ENCODE assay signal across 11 cellular contexts in genomic region chr18:63378919-63379638, GRCh38. TPM values are rescaled to one million over a fixed set of nuclear protein-coding genes. Genes with fewer than 3 reads are reported as not detected.
DNase-seq lines count a peak whose midpoint lies in the region; ATAC-seq and TF ChIP-seq lines count a peak whose summit lies in the region.
"Had no signal": no experiment of that assay in that cellular context is flagged by ENCODE, and none has a peak within 500 bp of the region (broad histone marks: within the 10 kb centered on the region; RNA-seq: fewer than 3 reads in every experiment).

No MANE protein-coding gene starts in this region.

- peak overlapping the region; percentile 18 for H3K4me3 ChIP-seq in adipocyte (ENCODE audit: low read length)
- H3K4me3 ChIP-seq: testis had no signal

- H3K36me3 Mint-ChIP-seq in natural killer cell treated with Interleukin-12 subunit alpha and Interleukin-12 subunit beta and Interleukin-15 and Interleukin-18, amount 100 ng/mL, for 72 hours: no peaks in the 10 kb centered on the region
- peaks cover 7% of the 10 kb centered on the region for H3K36me3 Mint-ChIP-seq in natural killer cell

- H3K27ac Mint-ChIP-seq in natural killer cell treated with Interleukin-12 subunit alpha and Interleukin-12 subunit beta and Interleukin-15 and Interleukin-18, amount 100 ng/mL, for 72 hours: peak overlapping the region; percentile 3 to 42
- no peak overlapping the region for H3K27ac Mint-ChIP-seq in natural killer cell
- H3K27ac Mint-ChIP-seq in stimulated activated naive CD8-positive, alpha-beta T cell treated with anti-CD3 and anti-CD28 coated beads, Interleukin-15, amount 100 ng/mL, for 72 hours: peak overlapping the region; percentile 62 to 77

- H3K9ac ChIP-seq in adipocyte (ENCODE audit: low read length): peak overlapping the region; percentile 20

- intact Hi-C loops in natural killer cell (cut with micrococcal nuclease): no loop called here

- H3K36me3 ChIP-seq in adipocyte (ENCODE audit: control insufficient read depth, insufficient read depth, low read length, severe bottlenecking): no peaks in the 10 kb centered on the region

- H3K4me1 ChIP-seq in adipocyte (ENCODE audit: control insufficient read depth, insufficient read depth, low read length): peaks cover 13% of the 10 kb centered on the region
- H3K4me1 ChIP-seq: testis had no signal

- H3K4me1 Mint-ChIP-seq in natural killer cell treated with Interleukin-12 subunit alpha and Interleukin-12 subunit beta and Interleukin-15 and Interleukin-18, amount 100 ng/mL, for 72 hours (ENCODE audit: low read depth in 2 of 2): peaks cover 13 to 14% of the 10 kb centered on the region in 2 donors
- H3K4me1 Mint-ChIP-seq in natural killer cell: peaks cover 7 to 9% of the 10 kb centered on the region in 2 donors
- peaks cover 37% of the 10 kb centered on the region for H3K4me1 Mint-ChIP-seq in stimulated activated naive CD8-positive, alpha-beta T cell treated with anti-CD3 and anti-CD28 coated beads, Interleukin-15, amount 100 ng/mL, for 72 hours

- no peak for DNase-seq in natural killer cell treated with Interleukin-12 subunit alpha and Interleukin-12 subunit beta and Interleukin-15 and Interleukin-18, amount 100 ng/mL, for 72 hours (ENCODE audit: low spot score)
- DNase-seq in natural killer cell: no peak
- peak; percentile 10 for DNase-seq in adipocyte (ENCODE audit: low read depth)
- no peak for DNase-seq in stimulated activated naive CD8-positive, alpha-beta T cell treated with anti-CD3 and anti-CD28 coated beads, Interleukin-15, amount 100 ng/mL, for 72 hours
- DNase-seq in SW 1271 (lab: John Stamatoyannopoulos, UW): no peak
- no peak for DNase-seq in NCI-H2227 (lab: John Stamatoyannopoulos, UW; ENCODE audit: unreplicated experiment)
- DNase-seq: activated gamma-delta T cell, C1 segment of cervical spinal cord, testis had no signal

- peaks cover 7% of the 10 kb centered on the region for H3K9me3 ChIP-seq in adipocyte (ENCODE audit: control insufficient read depth, low read length)
- H3K9me3 ChIP-seq: testis had no signal

- no peak for ATAC-seq in natural killer cell treated with Interleukin-12 subunit alpha and Interleukin-12 subunit beta and Interleukin-15 and Interleukin-18, amount 100 ng/mL, for 72 hours
- ATAC-seq in natural killer cell (no peak), HG03135 (IDR thresholded peaks at IDR 0.05; ENCODE audit: unreplicated experiment) (peak; percentile 57), GM18520 (IDR thresholded peaks at IDR 0.05; ENCODE audit: unreplicated experiment) (no peak)
- ATAC-seq in stimulated activated naive CD8-positive, alpha-beta T cell treated with anti-CD3 and anti-CD28 coated beads, Interleukin-15, amount 100 ng/mL, for 72 hours: no peak

- no peak for TF ChIP-seq CTCF in natural killer cell (IDR thresholded peaks at IDR 0.05)

- peaks cover 6% of the 10 kb centered on the region for H3K9me3 Mint-ChIP-seq in natural killer cell treated with Interleukin-12 subunit alpha and Interleukin-12 subunit beta and Interleukin-15 and Interleukin-18, amount 100 ng/mL, for 72 hours
- H3K9me3 Mint-ChIP-seq in natural killer cell: peaks cover 0 to 3% of the 10 kb centered on the region in 2 donors
- H3K9me3 Mint-ChIP-seq in stimulated activated naive CD8-positive, alpha-beta T cell treated with anti-CD3 and anti-CD28 coated beads, Interleukin-15, amount 100 ng/mL, for 72 hours: peaks cover 8 to 19% of the 10 kb centered on the region in 2 donors

- H3K4me3 Mint-ChIP-seq in natural killer cell treated with Interleukin-12 subunit alpha and Interleukin-12 subunit beta and Interleukin-15 and Interleukin-18, amount 100 ng/mL, for 72 hours: peak overlapping the region; percentile 42
- no peak overlapping the region for H3K4me3 Mint-ChIP-seq in natural killer cell
- peak overlapping the region; percentile 58 to 70 for H3K4me3 Mint-ChIP-seq in stimulated activated naive CD8-positive, alpha-beta T cell treated with anti-CD3 and anti-CD28 coated beads, Interleukin-15, amount 100 ng/mL, for 72 hours

- peaks cover 0 to 4% of the 10 kb centered on the region in 2 donors for H3K27me3 Mint-ChIP-seq in natural killer cell treated with Interleukin-12 subunit alpha and Interleukin-12 subunit beta and Interleukin-15 and Interleukin-18, amount 100 ng/mL, for 72 hours
- H3K27me3 Mint-ChIP-seq in natural killer cell (ENCODE audit: low read depth in 2 of 2): no peaks in the 10 kb centered on the region
- H3K27me3 Mint-ChIP-seq in stimulated activated naive CD8-positive, alpha-beta T cell treated with anti-CD3 and anti-CD28 coated beads, Interleukin-15, amount 100 ng/mL, for 72 hours: no peaks in the 10 kb centered on the region

- H3K27me3 ChIP-seq in adipocyte (replicated peaks; ENCODE audit: control insufficient read depth, insufficient read depth, low read length): no peaks in the 10 kb centered on the region
- H3K27me3 ChIP-seq: testis had no signal

RNA-seq across cellular contexts. Expression of gene KDSR, which starts 12.1 kb away (rescaled TPM):
- 10 to 100 TPM; 21.4 to 38.5 TPM for total RNA-seq in natural killer cell treated with Interleukin-12 subunit alpha and Interleukin-12 subunit beta and Interleukin-15 and Interleukin-18, amount 100 ng/mL, for 72 hours
- total RNA-seq in natural killer cell: 10 to 100 TPM; 11.1 to 15.1 (median 11.6) TPM

RNA-seq across cellular contexts. Expression of gene VPS4B, which starts 43.2 kb away (rescaled TPM):
- total RNA-seq in natural killer cell treated with Interleukin-12 subunit alpha and Interleukin-12 subunit beta and Interleukin-15 and Interleukin-18, amount 100 ng/mL, for 72 hours: 10 to 100 TPM; 66.7 to 86.5 TPM
- 100 to 1,000 TPM; 101 to 128 (median 107) TPM for total RNA-seq in natural killer cell

RNA-seq across cellular contexts. Expression of gene BCL2, which starts 59.5 kb away (rescaled TPM):
- 10 to 100 TPM; 61.7 to 84.7 TPM for total RNA-seq in natural killer cell treated with Interleukin-12 subunit alpha and Interleukin-12 subunit beta and Interleukin-15 and Interleukin-18, amount 100 ng/mL, for 72 hours
- total RNA-seq in natural killer cell: 10 to 100 TPM; 28.2 to 64.2 (median 33.4) TPM

Comparison
In these comparisons a context has a peak if more than half of its experiments do, and no peak if none do; other contexts are left out.
1. H3K27ac Mint-ChIP-seq: peak in natural killer cell treated with Interleukin-12 subunit alpha and Interleukin-12 subunit beta and Interleukin-15 and Interleukin-18, amount 100 ng/mL, for 72 hours (2 of 2) and stimulated activated naive CD8-positive, alpha-beta T cell treated with anti-CD3 and anti-CD28 coated beads, Interleukin-15, amount 100 ng/mL, for 72 hours (2 of 2); none in natural killer cell (0 of 2).